In the genomic region with DNA sequence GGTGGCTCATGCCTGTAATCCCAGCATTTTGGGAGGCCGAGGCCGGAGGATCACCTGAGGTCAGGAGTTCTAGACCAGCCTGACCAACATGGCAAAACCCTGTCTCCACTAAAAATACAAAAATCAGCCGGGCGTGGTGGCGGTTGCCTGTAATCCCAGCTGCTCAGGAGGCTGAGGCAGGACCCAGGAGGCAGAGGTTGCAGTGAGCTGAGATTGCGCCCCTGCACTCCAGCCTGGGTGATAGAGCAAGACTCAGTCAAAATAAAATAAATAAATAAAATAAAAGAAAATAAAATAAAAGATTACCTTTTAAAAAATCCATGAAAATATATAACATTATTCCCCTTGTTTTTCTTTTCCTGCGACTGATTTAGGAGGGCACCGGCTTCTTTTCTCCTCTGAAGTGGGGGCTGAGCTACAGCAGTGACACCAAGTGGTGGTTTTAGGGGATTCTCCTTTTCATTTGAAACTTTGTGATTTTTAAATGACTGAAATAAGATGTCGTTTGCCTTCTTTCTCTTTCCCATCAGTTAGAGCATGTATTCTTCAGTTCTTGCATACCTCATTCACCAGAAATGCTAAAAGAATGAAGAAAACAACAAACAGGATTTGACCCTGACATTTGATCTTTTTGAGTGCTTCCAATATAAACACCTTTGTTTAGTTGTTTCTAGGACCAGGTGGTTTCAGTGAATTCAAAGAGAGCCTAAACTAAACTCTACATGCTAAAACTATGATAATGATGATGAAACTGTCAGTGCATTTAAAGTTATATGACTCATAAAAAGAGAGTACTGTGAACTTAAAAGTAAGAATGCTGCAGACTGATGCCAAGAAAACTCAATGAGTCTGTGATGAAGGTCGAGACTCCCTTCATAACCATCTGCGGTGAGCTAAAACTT, we compare ENCODE assay signal across 8 cellular contexts. TPM values are rescaled to one million over a fixed set of nuclear protein-coding genes. Genes with fewer than 3 reads are reported as not detected.
A peak's percentile ranks its signal among the peaks of the same experiment; 100 is the strongest.
DNase-seq lines count a peak whose midpoint lies in the region; ATAC-seq and TF ChIP-seq lines count a peak whose summit lies in the region.

No MANE protein-coding gene starts in this region.

- DNase-seq in KBM-7 (peak; percentile 56), right cardiac atrium (no peak), thoracic aorta (ENCODE audit: low spot score) (no peak), occipital lobe (lab: John Stamatoyannopoulos, UW) (no peak)

- peak; percentile 72 for ATAC-seq in GM18498 (IDR thresholded peaks at IDR 0.05; ENCODE audit: unreplicated experiment)
- ATAC-seq in SK-N-SH treated with all-trans-retinoic acid at 6 μM for 48 hours = peak; percentile 58; the same call in 2 of the 3 replicates
- peak; percentile 48 to 73 for ATAC-seq in right cardiac atrium
- no peak for ATAC-seq in thoracic aorta (ENCODE audit: insufficient number of reproducible peaks, low FRiP score, low read depth)
- ATAC-seq in GM18517 (IDR thresholded peaks at IDR 0.05; ENCODE audit: unreplicated experiment) = no peak
- ATAC-seq in HG03108 (IDR thresholded peaks at IDR 0.05; ENCODE audit: unreplicated experiment) = no peak

- WGBS in right cardiac atrium = 52% methylated on average over 11 of the region's 11 CpGs

- intact Hi-C loops in right cardiac atrium (cut with DNase I) = loop anchor here in 3 of 4 donors (2.0 to 5.0 kb wide), 2 partner anchors 162 kb away; a partner anchor contains a TSS

- in situ Hi-C loops in KBM-7 (cut with MboI; ENCODE audit: low pct_unique_long_range_greater_than_20kb, low sequenced_read_pairs) = no loop called here

- H3K9me3 ChIP-seq in right cardiac atrium (ENCODE audit: control insufficient read depth, low read length) (no peaks in the 10 kb centered on the region), thoracic aorta (no peaks in the 10 kb centered on the region)

- H3K4me3 ChIP-seq in right cardiac atrium (ENCODE audit: low read length) (no peak overlapping the region), thoracic aorta (no peak overlapping the region)

- no peaks in the 10 kb centered on the region for H3K36me3 ChIP-seq in thoracic aorta

- TF ChIP-seq CTCF in thoracic aorta (IDR thresholded peaks at IDR 0.05) = peak; percentile 17

- H3K27me3 ChIP-seq in right cardiac atrium (ENCODE audit: control insufficient read depth, insufficient read depth) (no peaks in the 10 kb centered on the region), thoracic aorta (replicated peaks; ENCODE audit: insufficient read depth) (no peaks in the 10 kb centered on the region)

- no peak overlapping the region for H3K27ac ChIP-seq in right cardiac atrium (ENCODE audit: low read length)
- H3K27ac ChIP-seq in thoracic aorta = peak overlapping the region in 1 of 2 donors; percentile 5

- H3K4me1 ChIP-seq in right cardiac atrium (ENCODE audit: control insufficient read depth, insufficient read depth, low read length) (no peaks in the 10 kb centered on the region), thoracic aorta (ENCODE audit: control insufficient read depth in 1 of 2, low read depth in 2 of 2) (no peaks in the 10 kb centered on the region)

TF ChIP-seq in SK-N-SH treated with all-trans-retinoic acid at 6 μM for 48 hours, 23 proteins besides CTCF, POLR2A, EP300 and RAD21:
- TF ChIP-seq BACH2 (CRISPR knock-in tag; IDR thresholded peaks at IDR 0.05; ENCODE audit: borderline replicate concordance) = no peak
- TF ChIP-seq, protein P1, sequence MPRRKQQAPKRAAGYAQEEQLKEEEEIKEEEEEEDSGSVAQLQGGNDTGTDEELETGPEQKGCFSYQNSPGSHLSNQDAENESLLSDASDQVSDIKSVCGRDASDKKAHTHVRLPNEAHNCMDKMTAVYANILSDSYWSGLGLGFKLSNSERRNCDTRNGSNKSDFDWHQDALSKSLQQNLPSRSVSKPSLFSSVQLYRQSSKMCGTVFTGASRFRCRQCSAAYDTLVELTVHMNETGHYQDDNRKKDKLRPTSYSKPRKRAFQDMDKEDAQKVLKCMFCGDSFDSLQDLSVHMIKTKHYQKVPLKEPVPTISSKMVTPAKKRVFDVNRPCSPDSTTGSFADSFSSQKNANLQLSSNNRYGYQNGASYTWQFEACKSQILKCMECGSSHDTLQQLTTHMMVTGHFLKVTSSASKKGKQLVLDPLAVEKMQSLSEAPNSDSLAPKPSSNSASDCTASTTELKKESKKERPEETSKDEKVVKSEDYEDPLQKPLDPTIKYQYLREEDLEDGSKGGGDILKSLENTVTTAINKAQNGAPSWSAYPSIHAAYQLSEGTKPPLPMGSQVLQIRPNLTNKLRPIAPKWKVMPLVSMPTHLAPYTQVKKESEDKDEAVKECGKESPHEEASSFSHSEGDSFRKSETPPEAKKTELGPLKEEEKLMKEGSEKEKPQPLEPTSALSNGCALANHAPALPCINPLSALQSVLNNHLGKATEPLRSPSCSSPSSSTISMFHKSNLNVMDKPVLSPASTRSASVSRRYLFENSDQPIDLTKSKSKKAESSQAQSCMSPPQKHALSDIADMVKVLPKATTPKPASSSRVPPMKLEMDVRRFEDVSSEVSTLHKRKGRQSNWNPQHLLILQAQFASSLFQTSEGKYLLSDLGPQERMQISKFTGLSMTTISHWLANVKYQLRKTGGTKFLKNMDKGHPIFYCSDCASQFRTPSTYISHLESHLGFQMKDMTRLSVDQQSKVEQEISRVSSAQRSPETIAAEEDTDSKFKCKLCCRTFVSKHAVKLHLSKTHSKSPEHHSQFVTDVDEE (CRISPR knock-in tag; IDR thresholded peaks at IDR 0.05) = no peak
- no peak for TF ChIP-seq TCF4 (CRISPR knock-in tag; IDR thresholded peaks at IDR 0.05; ENCODE audit: borderline replicate concordance)
TF ChIP-seq in SK-N-SH treated with all-trans-retinoic acid at 6 μM for 48 hours: peak in this region for 0.

RNA-seq across cellular contexts. Expression of a gene that starts 22.6 kb away (rescaled TPM):
- 100 to 1,000 TPM; 147 to 374 (median 229) TPM for total RNA-seq in right cardiac atrium
- 84.6 TPM for polyA plus RNA-seq in right cardiac atrium
- total RNA-seq in thoracic aorta = 1 to 10 TPM in 1 of 2 donors, under 1 TPM in 1; 0.54 to 8.8 TPM
- 4.7 TPM for total RNA-seq in occipital lobe

Comparison
In these comparisons a context has a peak if more than half of its experiments do, and no peak if none do; other contexts are left out.
1. ATAC-seq: peak in GM18498 (single experiment), SK-N-SH treated with all-trans-retinoic acid at 6 μM for 48 hours (single experiment) and right cardiac atrium (2 of 2); none in thoracic aorta (single experiment), GM18517 (single experiment) and HG03108 (single experiment).
2. RNA of a gene that starts 22.6 kb away (total RNA-seq): 147 to 374 TPM in right cardiac atrium; 0.54 to 8.8 TPM in thoracic aorta and 4.7 TPM in occipital lobe (single experiment); every median in the first group is over 10 times any median in the second.